15 cellular contexts compared by ENCODE assay signal in the genomic region with DNA sequence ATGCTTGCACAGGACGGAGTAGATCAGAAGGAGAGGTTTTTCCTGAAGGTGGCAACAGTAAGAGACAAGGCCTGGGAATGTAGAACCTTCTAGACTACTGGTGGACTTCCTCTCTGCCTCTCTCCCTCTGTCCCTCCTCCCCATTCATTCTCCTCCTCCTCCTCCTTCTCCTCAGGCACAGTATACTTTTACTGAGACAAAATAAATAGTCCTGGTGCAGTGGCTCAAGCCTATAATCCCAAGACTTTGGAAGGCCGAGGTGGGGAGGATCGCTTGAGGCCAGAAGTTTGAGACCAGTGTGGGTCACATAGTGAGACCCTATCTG.
DNase-seq lines count a peak whose midpoint lies in the region; ATAC-seq, FAIRE-seq and TF ChIP-seq lines count a peak whose summit lies in the region.
"Had no signal": no experiment of that assay in that cellular context is flagged by ENCODE, and none has a peak within 500 bp of the region (broad histone marks: within the 10 kb centered on the region; RNA-seq: fewer than 3 reads in every experiment).

No MANE protein-coding gene starts in this region.

- H3K9me3 ChIP-seq in A673 (ENCODE audit: low read depth, low read length, poor library complexity, severe bottlenecking) (no peaks in the 10 kb centered on the region), HEK293 (ENCODE audit: control insufficient read depth, insufficient read depth, low read depth, low read length) (no peaks in the 10 kb centered on the region), K562 (replicated peaks; ENCODE audit: control insufficient read depth, insufficient read depth, low read depth, low read length) (no peaks in the 10 kb centered on the region)

- no peak overlapping the region for H3K4me3 Mint-ChIP-seq in nephron progenitor cell

- TF ChIP-seq CTCF in A673 (conservative IDR thresholded peaks at IDR 0.05; ENCODE audit: low read depth, low read length) (no peak), HEK293 (tag by site-specific recombination; IDR thresholded peaks at IDR 0.05) (no peak), K562 (IDR thresholded peaks at IDR 0.05 in 2 of 3, conservative IDR thresholded peaks at IDR 0.05 in 1 of 3; ENCODE audit: insufficient read depth in 2 of 3, low read depth in 1 of 3, low read length in 3 of 3) (no peak), nephron progenitor cell (IDR thresholded peaks at IDR 0.05) (no peak)

- H3K27ac Mint-ChIP-seq in nephron progenitor cell: peak overlapping the region; percentile 55

- H3K27ac ChIP-seq in A673 (ENCODE audit: low read depth, low read length, poor library complexity, severe bottlenecking) (peak overlapping the region; percentile 55), HEK293 (ENCODE audit: extremely low read depth, low read depth, low read length) (peak overlapping the region; percentile 29; the same call in 1 of the 2 replicates), K562 (ENCODE audit: extremely low read depth, low read depth, low read length) (no peak overlapping the region)
- H3K27ac ChIP-seq: C4-2B, SK-N-MC had no signal

- BruUV-seq in A673 (replicated peaks; lab: Mats Ljungman, UMichigan): no TSS peak
- BruUV-seq in K562 (replicated peaks; lab: Mats Ljungman, UMichigan): no TSS peak

- no peak for FAIRE-seq in K562 (lab: Jason Lieb, UNC)
- FAIRE-seq: A549, GM12892 had no signal

- DNase-seq in A673 (ENCODE audit: low spot score) (no peak), K562 (ENCODE audit: extremely low read depth in 1 of 4, low spot score in 3 of 4) (no peak), nephron progenitor cell (no peak), NCI-H1105 treated with DMSO at 0.1 percent for 48 hours (lab: John Stamatoyannopoulos, UW) (no peak), NCI-H1694 (lab: John Stamatoyannopoulos, UW) (no peak), NCI-H2107 (lab: John Stamatoyannopoulos, UW) (no peak), NCI-H524 (lab: John Stamatoyannopoulos, UW) (no peak)
- DNase-seq: MV-4-11 had no signal

- H3K4me3 ChIP-seq in A673 (ENCODE audit: low read depth, low read length, poor library complexity, severe bottlenecking): no peak overlapping the region
- no peak overlapping the region for H3K4me3 ChIP-seq in HEK293 (ENCODE audit: low read depth, low read length)
- H3K4me3 ChIP-seq in K562: no peak overlapping the region
- H3K4me3 ChIP-seq: A549, SK-N-MC had no signal

- WGBS in K562 (ENCODE audit: insufficient coverage, low coverage, missing lambda C conversion rate): 59% methylated on average over 3 of the region's 3 CpGs

- H3K9ac ChIP-seq in K562 (ENCODE audit: insufficient read depth in 1 of 2, low read depth in 2 of 2, low read length in 2 of 2): no peak overlapping the region

- no peak overlapping the region for H2AFZ ChIP-seq in K562 (ENCODE audit: low read depth, low read length)

- H3K4me1 ChIP-seq in A673 (ENCODE audit: insufficient read depth, low read length, poor library complexity, severe bottlenecking): peaks cover 64% of the 10 kb centered on the region
- H3K4me1 ChIP-seq in HEK293 (ENCODE audit: control insufficient read depth, insufficient read depth, low read length): peaks cover 25% of the 10 kb centered on the region
- peaks cover 10 to 27% of the 10 kb centered on the region in 2 experiments; a peak in 3 of 5 replicates for H3K4me1 ChIP-seq in K562 (replicated peaks in 1 of 2; ENCODE audit: control insufficient read depth in 2 of 2, insufficient read depth in 2 of 2, low read length in 2 of 2)

- H3K4me1 Mint-ChIP-seq in nephron progenitor cell: peaks cover 72% of the 10 kb centered on the region

- H3K27me3 ChIP-seq in A673 (replicated peaks; ENCODE audit: insufficient read depth, low read depth, low read length, poor library complexity) (no peaks in the 10 kb centered on the region), K562 (ENCODE audit: control insufficient read depth in 2 of 2, insufficient read depth in 2 of 2, low read length in 2 of 2) (no peaks in the 10 kb centered on the region)

- ATAC-seq in K562: no peak
- ATAC-seq: A549, Panc1, Right ventricle myocardium inferior had no signal

- no peaks in the 10 kb centered on the region for H3K36me3 ChIP-seq in A673 (ENCODE audit: insufficient read depth, low read length, poor library complexity, severe bottlenecking)
- H3K36me3 ChIP-seq in HEK293 (ENCODE audit: control insufficient read depth in 2 of 2, insufficient read depth in 1 of 2, low read length in 2 of 2): no peaks in the 10 kb centered on the region
- no peaks in the 10 kb centered on the region for H3K36me3 ChIP-seq in K562 (ENCODE audit: control insufficient read depth, insufficient read depth, low read length)

- intact Hi-C loops in A673 (cut with micrococcal nuclease; ENCODE audit: unreplicated experiment) (loop anchor here (5.0 to 10.0 kb wide), 3 partner anchors 51 to 393 kb away; no protein-coding TSS in a partner anchor), K562 (cut with micrococcal nuclease) (no loop called here)

- CTCF ChIA-PET in A673 (lab: Charles Lee) (no interaction called here), HEK293 (lab: Yijun Ruan, JAX) (interaction anchor here (0.7 to 2.2 kb wide), 3 partner anchors 178 to 301 kb away, joined by 3 to 7 read pairs (median 6); no protein-coding TSS in a partner anchor), K562 (lab: Yijun Ruan, JAX; ENCODE audit: low intra/inter-chr PET ratio) (interaction anchor here (0.7 kb wide), 1 partner anchor 210 kb away, joined by 3 read pairs; no protein-coding TSS in a partner anchor)

- in situ Hi-C loops in K562 (cut with MboI): no loop called here

- no peaks in the 10 kb centered on the region for H4K20me1 ChIP-seq in K562 (replicated peaks; ENCODE audit: control insufficient read depth, insufficient read depth, low read length)

- H3K27me3 Mint-ChIP-seq in nephron progenitor cell (ENCODE audit: low read depth, poor library complexity): no peaks in the 10 kb centered on the region

- H3K9me1 ChIP-seq in K562 (ENCODE audit: control insufficient read depth, insufficient read depth, low read length): no peaks in the 10 kb centered on the region

- no peak for TF ChIP-seq EP300 in K562 (IDR thresholded peaks at IDR 0.05; ENCODE audit: low read length)

- POLR2A ChIA-PET in A673 (lab: Charles Lee; ENCODE audit: low non-redundant PET) (no interaction called here), HEK293 (lab: Yijun Ruan, JAX) (interaction anchor here (0.8 kb wide), 1 partner anchor 12 kb away, joined by 3 read pairs; no protein-coding TSS in a partner anchor), K562 (lab: Yijun Ruan, JAX) (no interaction called here)

- TF ChIP-seq POLR2A in K562 (conservative IDR thresholded peaks at IDR 0.05): no peak

- H3K79me2 ChIP-seq in K562 (ENCODE audit: control insufficient read depth, insufficient read depth, low read length): peaks cover 11% of the 10 kb centered on the region; the same call in 1 of the 3 replicates

- H3K9me3 Mint-ChIP-seq in nephron progenitor cell: peaks cover 38% of the 10 kb centered on the region

- peaks cover 92% of the 10 kb centered on the region for H3K36me3 Mint-ChIP-seq in nephron progenitor cell (ENCODE audit: low read depth)

- peak overlapping the region; percentile 9; the same call in 1 of the 2 replicates for H3K4me2 ChIP-seq in K562 (ENCODE audit: insufficient read depth, low read length)
- H3K4me2 ChIP-seq: A549 had no signal

- TF ChIP-seq RAD21 in K562 (CRISPR knock-in tag; conservative IDR thresholded peaks at IDR 0.05 in 1 of 2, IDR thresholded peaks at IDR 0.05 in 1 of 2): no peak

TF ChIP-seq in HEK293, 187 proteins besides CTCF, POLR2A, EP300 and RAD21 (continues in another document):
- TF ChIP-seq ZNF423 (tag by site-specific recombination; IDR thresholded peaks at IDR 0.05) (no peak), ZFP41 (tag by site-specific recombination; IDR thresholded peaks at IDR 0.05; ENCODE audit: borderline replicate concordance) (no peak), IKZF3 (tag by site-specific recombination; IDR thresholded peaks at IDR 0.05) (no peak), ZNF514 (tag by site-specific recombination; IDR thresholded peaks at IDR 0.05) (no peak), ZNF473 (tag by site-specific recombination; IDR thresholded peaks at IDR 0.05) (no peak), ZNF341 (tag by site-specific recombination; IDR thresholded peaks at IDR 0.05; ENCODE audit: low read depth) (no peak), GLI2 (tag by site-specific recombination; IDR thresholded peaks at IDR 0.05; ENCODE audit: borderline replicate concordance, low read depth) (no peak), ZNF24 (tag by site-specific recombination; IDR thresholded peaks at IDR 0.05) (no peak), ZFP37 (tag by site-specific recombination; IDR thresholded peaks at IDR 0.05) (no peak), ZNF10 (tag by site-specific recombination; IDR thresholded peaks at IDR 0.05) (no peak), ZNF747 (tag by site-specific recombination; IDR thresholded peaks at IDR 0.05) (no peak), ZXDB (tag by site-specific recombination; IDR thresholded peaks at IDR 0.05) (no peak), PRDM1 (tag by site-specific recombination; IDR thresholded peaks at IDR 0.05) (no peak)

TF ChIP-seq in K562, 482 proteins besides CTCF, POLR2A, EP300 and RAD21:
- TF ChIP-seq ZNF263 (CRISPR knock-in tag; IDR thresholded peaks at IDR 0.05; ENCODE audit: borderline replicate concordance) (peak; percentile 85), NFRKB (IDR thresholded peaks at IDR 0.05; ENCODE audit: low read depth) (no peak)
